Comparison of ENCODE assay signal across 1 cellular context in the genomic region with DNA sequence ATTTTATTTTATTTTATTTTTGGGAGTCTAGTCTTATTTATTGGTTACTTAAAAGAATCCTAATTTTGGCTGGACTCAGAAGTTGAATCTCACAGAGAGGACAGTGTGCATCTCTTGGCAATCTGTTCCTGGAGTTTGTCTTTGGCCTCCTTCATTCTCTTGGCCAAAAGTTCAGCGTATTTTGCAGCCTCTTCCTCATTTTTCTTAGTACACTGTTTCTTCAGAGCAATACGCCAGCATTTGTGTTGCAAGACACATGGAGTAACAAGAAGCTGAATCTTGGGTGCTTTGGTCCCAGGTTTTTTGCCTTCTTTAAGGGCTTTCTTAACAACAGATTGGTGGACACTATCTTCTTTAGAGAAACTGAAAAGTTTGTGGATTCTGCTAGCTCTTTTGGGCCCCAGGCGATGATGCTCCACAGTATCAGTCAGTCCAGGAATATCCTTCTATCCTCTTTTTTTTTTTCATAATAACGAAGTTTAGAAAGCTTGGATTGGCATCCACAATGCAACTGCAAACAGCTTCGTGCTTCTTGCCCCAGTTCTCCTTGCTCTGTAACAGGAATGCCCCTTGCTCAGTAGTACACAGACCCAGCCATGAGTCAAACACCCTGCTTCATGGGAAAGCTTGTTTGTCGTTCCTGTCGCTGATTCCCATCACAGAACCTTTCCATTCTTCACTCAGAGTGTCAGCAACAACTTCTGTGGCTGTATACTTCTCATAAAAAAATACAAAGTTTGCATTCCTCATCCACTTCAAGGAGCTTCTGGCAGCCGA.
TF ChIP-seq lines count a peak whose summit lies in the region.

No MANE protein-coding gene starts in this region.

TF ChIP-seq in K562, 482 proteins besides CTCF, POLR2A, EP300 and RAD21:
- TF ChIP-seq ZNF134 (CRISPR knock-in tag; conservative IDR thresholded peaks at IDR 0.05) (no peak), SPI1 (IDR thresholded peaks at IDR 0.05; ENCODE audit: borderline replicate concordance, low read depth, low read length) (peak; percentile 5; the same call in 1 of the 2 replicates)
